Comparison of ENCODE assay signal across 16 cellular contexts in the genomic region with DNA sequence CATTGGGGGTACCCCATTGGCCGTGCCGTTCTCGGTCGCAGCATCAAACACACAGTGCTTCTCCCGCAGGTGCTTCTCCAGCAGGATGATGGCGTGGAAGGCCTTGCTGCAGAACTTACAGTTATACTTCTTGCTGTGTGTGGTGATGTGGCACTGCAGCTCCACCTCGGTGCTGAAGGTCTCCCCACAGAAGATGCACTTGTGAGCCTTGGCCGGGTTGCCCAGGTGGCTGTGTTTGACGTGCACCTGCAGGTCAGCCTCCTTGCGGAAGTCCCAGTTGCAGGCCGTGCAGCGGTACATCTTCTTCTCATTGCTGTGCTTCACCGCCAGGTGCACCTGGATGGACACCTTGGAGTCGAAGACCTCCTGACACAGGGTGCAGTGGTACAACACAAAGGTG.
DNase-seq lines count a peak whose midpoint lies in the region; ATAC-seq and TF ChIP-seq lines count a peak whose summit lies in the region.
"Had no signal": no experiment of that assay in that cellular context is flagged by ENCODE, and none has a peak within 500 bp of the region (broad histone marks: within the 10 kb centered on the region; RNA-seq: fewer than 3 reads in every experiment).

No MANE protein-coding gene starts in this region.

- H2BK5ac ChIP-seq in neuronal stem cell (ENCODE audit: low read length) = no peak overlapping the region

- H3K9me2 ChIP-seq in OCI-LY7 (ENCODE audit: insufficient read depth, low read length) (no peaks in the 10 kb centered on the region), PC-3 (replicated peaks; ENCODE audit: low read length) (no peaks in the 10 kb centered on the region)

- H2AFZ ChIP-seq in neuronal stem cell (ENCODE audit: low read length) = no peak overlapping the region
- no peak overlapping the region for H2AFZ ChIP-seq in OCI-LY7 (ENCODE audit: low read length)
- H2AFZ ChIP-seq in PC-3 (ENCODE audit: low read length) = no peak overlapping the region

- H3K79me2 ChIP-seq in OCI-LY7 (ENCODE audit: insufficient read depth, low read depth, low read length) = no peaks in the 10 kb centered on the region
- H3K79me2 ChIP-seq in PC-3 (ENCODE audit: low read length) = no peaks in the 10 kb centered on the region

- H3K4me1 ChIP-seq in BLaER1 = peaks cover 100% of the 10 kb centered on the region
- peaks cover 23 to 100% (median 100%) of the 10 kb centered on the region in 10 experiments for H3K4me1 ChIP-seq in BLaER1 treated with 17β-estradiol and CSF1 and Interleukin-3, amounts not matched to agents 10 nM and 100 nM
- H3K4me1 ChIP-seq in neuronal stem cell (ENCODE audit: control insufficient read depth in 2 of 2, insufficient read depth in 1 of 2, low read depth in 1 of 2, low read length in 2 of 2) = peaks cover 14 to 30% of the 10 kb centered on the region in 2 donors
- no peaks in the 10 kb centered on the region for H3K4me1 ChIP-seq in OCI-LY7 (ENCODE audit: insufficient read depth, low read length, poor library complexity, severe bottlenecking)
- no peaks in the 10 kb centered on the region for H3K4me1 ChIP-seq in PC-3 (ENCODE audit: insufficient read depth, low read length)
- H3K4me1 ChIP-seq: Caco-2 had no signal

- no peak overlapping the region for H2BK15ac ChIP-seq in neuronal stem cell (ENCODE audit: low read length)

- CTCF ChIA-PET in OCI-LY7 (lab: Charles Lee; ENCODE audit: unreplicated experiment) (no interaction called here), PC-3 (lab: Charles Lee) (no interaction called here)

- H3K27me3 ChIP-seq in BLaER1 = no peaks in the 10 kb centered on the region
- H3K27me3 ChIP-seq in BLaER1 treated with 17β-estradiol and CSF1 and Interleukin-3, amounts not matched to agents 10 nM and 100 nM = peaks cover 0 to 31% (median 0%) of the 10 kb centered on the region in 11 experiments; a peak in 6 of 22 replicates
- no peaks in the 10 kb centered on the region for H3K27me3 ChIP-seq in neuronal stem cell (ENCODE audit: control insufficient read depth in 3 of 3, insufficient read depth in 3 of 3, low read depth in 1 of 3, low read length in 3 of 3)
- no peaks in the 10 kb centered on the region for H3K27me3 ChIP-seq in PC-3 (ENCODE audit: low read length)

- peaks cover 6% of the 10 kb centered on the region for H3K79me1 ChIP-seq in neuronal stem cell (ENCODE audit: low read depth, low read length)

- no peak overlapping the region for H2AK5ac ChIP-seq in neuronal stem cell (ENCODE audit: low read depth, low read length)

- H3K9ac ChIP-seq in BLaER1 = no peak overlapping the region
- H3K9ac ChIP-seq in BLaER1 treated with 17β-estradiol and CSF1 and Interleukin-3, amounts not matched to agents 10 nM and 100 nM = peak overlapping the region in 1 of 11 experiments; percentile 41; a peak in 1 of 22 replicates
- peak overlapping the region; percentile 61 for H3K9ac ChIP-seq in neuronal stem cell (ENCODE audit: low read depth, low read length, poor library complexity)
- no peak overlapping the region for H3K9ac ChIP-seq in PC-3 (ENCODE audit: low read length)

- H3K4me2 ChIP-seq in BLaER1 = peak overlapping the region; percentile 86
- peak overlapping the region in 9 of 11 experiments; percentile 3 to 97 (median 90); a peak in 16 of 22 replicates for H3K4me2 ChIP-seq in BLaER1 treated with 17β-estradiol and CSF1 and Interleukin-3, amounts not matched to agents 10 nM and 100 nM
- H3K4me2 ChIP-seq in neuronal stem cell (ENCODE audit: insufficient read depth, low read length, poor library complexity, severe bottlenecking) = no peak overlapping the region
- no peak overlapping the region for H3K4me2 ChIP-seq in OCI-LY7 (ENCODE audit: low read length)
- H3K4me2 ChIP-seq in PC-3 (ENCODE audit: low read length) = no peak overlapping the region

- H3K27ac ChIP-seq in BLaER1 (no peak overlapping the region; the same call in 1 of the 2 replicates), KOPT-K1 (ENCODE audit: low read depth, low read length, poor library complexity, severe bottlenecking) (peak overlapping the region; percentile 97), neuronal stem cell (replicated peaks; ENCODE audit: low read length) (no peak overlapping the region), OCI-LY7 (ENCODE audit: low read depth, low read length, poor library complexity, severe bottlenecking) (no peak overlapping the region), PC-3 (ENCODE audit: low read length) (no peak overlapping the region)
- H3K27ac ChIP-seq in BLaER1 treated with 17β-estradiol and CSF1 and Interleukin-3, amounts not matched to agents 10 nM and 100 nM = no peak overlapping the region
- H3K27ac ChIP-seq: C4-2B had no signal

- no peaks in the 10 kb centered on the region for H4K20me1 ChIP-seq in BLaER1
- H4K20me1 ChIP-seq in BLaER1 treated with 17β-estradiol and CSF1 and Interleukin-3, amounts not matched to agents 10 nM and 100 nM = peaks cover 0 to 25% (median 0%) of the 10 kb centered on the region in 11 experiments; a peak in 4 of 22 replicates
- H4K20me1 ChIP-seq in OCI-LY7 (ENCODE audit: insufficient read depth, low read length) = no peaks in the 10 kb centered on the region
- H4K20me1 ChIP-seq in PC-3 (ENCODE audit: low read length) = no peaks in the 10 kb centered on the region

- no peak overlapping the region for H4K91ac ChIP-seq in neuronal stem cell (ENCODE audit: low read depth, low read length, poor library complexity)

- H2BK12ac ChIP-seq in neuronal stem cell (ENCODE audit: low read length) = no peak overlapping the region

- H3K36me3 ChIP-seq in BLaER1 (peaks cover 36% of the 10 kb centered on the region), KOPT-K1 (ENCODE audit: insufficient read depth, low read length) (no peaks in the 10 kb centered on the region), neuronal stem cell (replicated peaks in 1 of 2; ENCODE audit: control insufficient read depth in 2 of 2, insufficient read depth in 2 of 2, low read length in 2 of 2) (peaks cover 38 to 68% of the 10 kb centered on the region in 2 donors), OCI-LY7 (ENCODE audit: insufficient read depth, low read length) (no peaks in the 10 kb centered on the region), PC-3 (ENCODE audit: low read depth, low read length) (no peaks in the 10 kb centered on the region)
- peaks cover 0 to 34% (median 26%) of the 10 kb centered on the region in 11 experiments; a peak in 17 of 22 replicates for H3K36me3 ChIP-seq in BLaER1 treated with 17β-estradiol and CSF1 and Interleukin-3, amounts not matched to agents 10 nM and 100 nM

- H3K23ac ChIP-seq in neuronal stem cell (ENCODE audit: low read depth, low read length, poor library complexity) = peak overlapping the region; percentile 46

- no peak overlapping the region for H3K4ac ChIP-seq in neuronal stem cell (ENCODE audit: low read length)

- BruUV-seq in OCI-LY7 (replicated peaks; lab: Mats Ljungman, UMichigan) (no TSS peak), PC-3 (replicated peaks; lab: Mats Ljungman, UMichigan) (no TSS peak)

- no peak for DNase-seq in neuronal stem cell (ENCODE audit: low spot score)
- no peak for DNase-seq in OCI-LY7 (ENCODE audit: low spot score)
- DNase-seq in NCI-H2029 treated with DMSO at 0.1 percent for 48 hours (lab: John Stamatoyannopoulos, UW) = no peak
- no peak for DNase-seq in AML-193 (lab: John Stamatoyannopoulos, UW)
- no peak for DNase-seq in PC-3
- DNase-seq: ACHN; Calu3; CD4-positive, alpha-beta T cell; CD8-positive, alpha-beta T cell; DMS79; GF-D8 had no signal

- POLR2A ChIA-PET in OCI-LY7 (lab: Charles Lee) = no interaction called here
- POLR2A ChIA-PET in PC-3 (lab: Charles Lee; ENCODE audit: unreplicated experiment) = no interaction called here

- no peaks in the 10 kb centered on the region for H3F3A ChIP-seq in PC-3 (ENCODE audit: low read length, unreplicated experiment)

- no peak for ATAC-seq in PC-3
- ATAC-seq: CD8-positive, alpha-beta T cell had no signal

- no peak overlapping the region for H2BK120ac ChIP-seq in neuronal stem cell (ENCODE audit: low read depth, low read length)

- TF ChIP-seq CTCF in OCI-LY7 (conservative IDR thresholded peaks at IDR 0.05; ENCODE audit: low read length) (no peak), PC-3 (conservative IDR thresholded peaks at IDR 0.05; ENCODE audit: low read depth, low read length) (no peak)

- no peak overlapping the region for H3K14ac ChIP-seq in neuronal stem cell (ENCODE audit: low read length)

- no peak overlapping the region for H3K18ac ChIP-seq in neuronal stem cell (ENCODE audit: low read length)

- intact Hi-C loops in OCI-LY7 (cut with micrococcal nuclease; ENCODE audit: unreplicated experiment) (no loop called here), PC-3 (cut with micrococcal nuclease) (no loop called here)

- H3K9me3 ChIP-seq in BLaER1 = no peaks in the 10 kb centered on the region
- peaks cover 0 to 5% (median 0%) of the 10 kb centered on the region in 11 experiments; a peak in 2 of 22 replicates for H3K9me3 ChIP-seq in BLaER1 treated with 17β-estradiol and CSF1 and Interleukin-3, amounts not matched to agents 10 nM and 100 nM (replicated peaks in 1 of 11)
- H3K9me3 ChIP-seq in KOPT-K1 (ENCODE audit: insufficient read depth, low read length, poor library complexity, severe bottlenecking) = no peaks in the 10 kb centered on the region
- H3K9me3 ChIP-seq in neuronal stem cell (replicated peaks in 1 of 2; ENCODE audit: control insufficient read depth in 2 of 2, insufficient read depth in 1 of 2, low read depth in 1 of 2, low read length in 2 of 2) = no peaks in the 10 kb centered on the region
- H3K9me3 ChIP-seq in OCI-LY7 (ENCODE audit: low read length) = no peaks in the 10 kb centered on the region
- H3K9me3 ChIP-seq in PC-3 (ENCODE audit: low read length) = no peaks in the 10 kb centered on the region
- H3K9me3 ChIP-seq: Caco-2 had no signal

- H3K4me3 ChIP-seq in BLaER1 = peak overlapping the region; percentile 55
- H3K4me3 ChIP-seq in BLaER1 treated with 17β-estradiol and CSF1 and Interleukin-3, amounts not matched to agents 10 nM and 100 nM = peak overlapping the region in 2 of 10 experiments; percentile 31 to 46; a peak in 2 of 20 replicates
- H3K4me3 ChIP-seq in neuronal stem cell (ENCODE audit: low read length in 2 of 2) = no peak overlapping the region
- no peak overlapping the region for H3K4me3 ChIP-seq in OCI-LY7 (ENCODE audit: low read depth, low read length, poor library complexity, severe bottlenecking)
- no peak overlapping the region for H3K4me3 ChIP-seq in PC-3 (ENCODE audit: low read length)

- H4K8ac ChIP-seq in neuronal stem cell (ENCODE audit: low read depth, low read length) = no peak overlapping the region

- no CpG with 5 or more reads among the region's 14 CpGs for WGBS in neuronal stem cell (ENCODE audit: extremely low coverage in 2 of 2, insufficient read length in 2 of 2, insufficient replicate concordance in 1 of 2), 2 donors

Comparison
In these comparisons a context has a peak if more than half of its experiments do, and no peak if none do; other contexts are left out.
1. H3K4me2 ChIP-seq: peak in BLaER1 (single experiment) and BLaER1 treated with 17β-estradiol and CSF1 and Interleukin-3, amounts not matched to agents 10 nM and 100 nM (9 of 11); none in neuronal stem cell (single experiment), OCI-LY7 (single experiment) and PC-3 (single experiment).